Comparison of ENCODE assay signal across 8 cellular contexts in genomic region chr5:133754575-133755169, GRCh38.
DNase-seq lines count a peak whose midpoint lies in the region; ATAC-seq and TF ChIP-seq lines count a peak whose summit lies in the region.

No MANE protein-coding gene starts in this region.

- peak; percentile 85 for ATAC-seq in upper lobe of right lung

- no peak overlapping the region for H3K27ac ChIP-seq in MM.1S (ENCODE audit: low read length)
- H3K27ac ChIP-seq in adrenal gland: no peak overlapping the region
- H3K27ac ChIP-seq in upper lobe of right lung: no peak overlapping the region
- H3K27ac ChIP-seq in effector memory CD4-positive, alpha-beta T cell (ENCODE audit: insufficient read depth, low read length, poor library complexity, severe bottlenecking): no peak overlapping the region

- H3K36me3 ChIP-seq in MM.1S (replicated peaks; ENCODE audit: insufficient read depth, low read length): no peaks in the 10 kb centered on the region
- H3K36me3 ChIP-seq in adrenal gland (replicated peaks in 1 of 2): no peaks in the 10 kb centered on the region
- no peaks in the 10 kb centered on the region for H3K36me3 ChIP-seq in upper lobe of right lung
- no peaks in the 10 kb centered on the region for H3K36me3 ChIP-seq in effector memory CD4-positive, alpha-beta T cell (ENCODE audit: control insufficient read depth, insufficient read depth, low read length)

- TF ChIP-seq POLR2A in adrenal gland (IDR thresholded peaks at IDR 0.05): no peak

- intact Hi-C loops in adrenal gland (cut with DNase I): no loop called here
- intact Hi-C loops in upper lobe of right lung (cut with DNase I): no loop called here

- no peaks in the 10 kb centered on the region for H3K9me2 ChIP-seq in MM.1S (replicated peaks; ENCODE audit: insufficient read depth, low read length)

- no peak overlapping the region for H3K4me2 ChIP-seq in MM.1S (ENCODE audit: low read depth, low read length)

- H3F3A ChIP-seq in MM.1S (ENCODE audit: insufficient read depth, low read length): no peaks in the 10 kb centered on the region

- TF ChIP-seq CTCF in MM.1S (IDR thresholded peaks at IDR 0.05; ENCODE audit: low read length) (peak; percentile 68), adrenal gland (IDR thresholded peaks at IDR 0.05) (peak; percentile 27 to 56 (median 47)), upper lobe of right lung (IDR thresholded peaks at IDR 0.05) (peak; percentile 59)

- 37 to 42% (median 38%) methylated on average over 5 of the region's 5 CpGs for WGBS in adrenal gland, 4 donors

- H3K79me2 ChIP-seq in MM.1S (ENCODE audit: low read length): no peaks in the 10 kb centered on the region

- H3K27me3 ChIP-seq in MM.1S (replicated peaks; ENCODE audit: insufficient read depth, low read length) (no peaks in the 10 kb centered on the region), adrenal gland (no peaks in the 10 kb centered on the region), upper lobe of right lung (peaks cover 8% of the 10 kb centered on the region)
- H3K27me3 ChIP-seq in effector memory CD4-positive, alpha-beta T cell (replicated peaks; ENCODE audit: control insufficient read depth, insufficient read depth, low read length, poor library complexity, severe bottlenecking): no peaks in the 10 kb centered on the region

- DNase-seq in activated T-cell treated with anti-CD3 and anti-CD28 coated beads for 48 hours (ENCODE audit: low read depth) (peak; percentile 12), activated T-cell treated with anti-CD3 and anti-CD28 coated beads for 4 hours (no peak), MM.1S (peak; percentile 60), adrenal gland (peak in 6 of 7 donors; percentile 21 to 65 (median 45)), kidney tubule cell (ENCODE audit: low spot score) (peak; percentile 49), upper lobe of right lung (no peak)
- DNase-seq in activated CD4-positive, CD25-positive, alpha-beta regulatory T cell treated with anti-CD3 and anti-CD28 coated beads, Interleukin-2, amount 50 U/mL, for 72 hours: no peak
- DNase-seq in effector memory CD4-positive, alpha-beta T cell: no peak

- H3K4me3 ChIP-seq in MM.1S (ENCODE audit: low read length) (no peak overlapping the region), adrenal gland (no peak overlapping the region), upper lobe of right lung (no peak overlapping the region)
- no peak overlapping the region for H3K4me3 ChIP-seq in effector memory CD4-positive, alpha-beta T cell (ENCODE audit: insufficient read depth, low read depth, low read length, poor library complexity, severe bottlenecking)

- no peaks in the 10 kb centered on the region for H3K4me1 ChIP-seq in MM.1S (ENCODE audit: low read length)
- no peaks in the 10 kb centered on the region for H3K4me1 ChIP-seq in adrenal gland (replicated peaks in 1 of 2)
- no peaks in the 10 kb centered on the region for H3K4me1 ChIP-seq in upper lobe of right lung
- H3K4me1 ChIP-seq in effector memory CD4-positive, alpha-beta T cell (ENCODE audit: control insufficient read depth, insufficient read depth, low read length, poor library complexity, severe bottlenecking): no peaks in the 10 kb centered on the region

- no peak overlapping the region for H3K9ac ChIP-seq in MM.1S (ENCODE audit: low read length)

- H3K9me3 ChIP-seq in MM.1S (replicated peaks; ENCODE audit: insufficient read depth, low read length) (no peaks in the 10 kb centered on the region), adrenal gland (replicated peaks in 1 of 3) (no peaks in the 10 kb centered on the region), upper lobe of right lung (no peaks in the 10 kb centered on the region)
- H3K9me3 ChIP-seq in effector memory CD4-positive, alpha-beta T cell (ENCODE audit: control insufficient read depth, low read length): no peaks in the 10 kb centered on the region

- H2AFZ ChIP-seq in MM.1S (ENCODE audit: low read length): no peak overlapping the region

- no peaks in the 10 kb centered on the region for H4K20me1 ChIP-seq in MM.1S (ENCODE audit: insufficient read depth, low read length)

Comparison
In these comparisons a context has a peak if more than half of its experiments do, and no peak if none do; other contexts are left out.
1. DNase-seq: peak in activated T-cell treated with anti-CD3 and anti-CD28 coated beads for 48 hours (single experiment), MM.1S (single experiment), adrenal gland (6 of 7) and kidney tubule cell (single experiment); none in activated T-cell treated with anti-CD3 and anti-CD28 coated beads for 4 hours (single experiment), upper lobe of right lung (single experiment), activated CD4-positive, CD25-positive, alpha-beta regulatory T cell treated with anti-CD3 and anti-CD28 coated beads, Interleukin-2, amount 50 U/mL, for 72 hours (single experiment) and effector memory CD4-positive, alpha-beta T cell (0 of 3).
2. Peak in every context shown above with its lines, with median percentiles within 50 percentile points of each other: CTCF ChIP-seq.